Comparison of ENCODE assay signal across 24 cellular contexts in the genomic region with DNA sequence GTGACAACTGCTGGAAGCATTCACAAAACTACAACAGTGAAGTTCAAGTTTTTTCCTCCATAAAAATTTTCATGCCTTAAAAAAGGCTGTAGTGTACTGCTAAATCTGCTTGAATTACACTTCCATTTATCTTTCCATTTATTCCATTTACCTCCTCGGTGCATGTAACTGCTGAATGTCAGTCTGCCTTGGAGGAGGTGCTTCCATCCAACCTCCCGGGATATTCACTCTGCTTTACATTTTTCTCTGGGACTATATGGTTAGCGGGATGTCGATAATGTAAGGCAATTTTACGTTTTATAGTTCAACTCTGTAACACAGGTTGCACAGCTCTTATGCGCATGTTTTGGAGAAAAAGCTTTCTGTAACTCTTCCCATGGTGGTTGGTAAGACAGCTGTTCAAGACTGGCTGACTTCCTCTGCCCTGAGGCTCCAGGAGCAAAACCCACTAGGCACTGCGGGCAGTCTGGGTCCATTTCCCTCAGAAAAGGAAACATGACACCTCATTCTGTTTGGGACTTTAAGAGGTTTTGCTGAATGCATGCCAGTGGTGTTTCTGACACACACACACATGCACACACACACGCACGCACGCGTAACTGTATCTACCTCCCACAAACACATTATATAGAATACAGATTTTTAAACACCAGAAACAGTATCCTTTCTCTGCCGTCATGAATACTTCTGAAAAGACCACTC.
DNase-seq lines count a peak whose midpoint lies in the region; ATAC-seq, FAIRE-seq and TF ChIP-seq lines count a peak whose summit lies in the region.
"Had no signal": no experiment of that assay in that cellular context is flagged by ENCODE, and none has a peak within 500 bp of the region (broad histone marks: within the 10 kb centered on the region; RNA-seq: fewer than 3 reads in every experiment).

No MANE protein-coding gene starts in this region.

- peaks cover 49 to 89% (median 58%) of the 10 kb centered on the region in 3 donors for H3K36me3 Mint-ChIP-seq in CD8-positive, alpha-beta memory T cell

- peaks cover 0 to 2% (median 0%) of the 10 kb centered on the region in 3 donors for H3K4me1 Mint-ChIP-seq in CD8-positive, alpha-beta memory T cell

- H3K9me3 ChIP-seq in HUES48 (ENCODE audit: control insufficient read depth, insufficient read depth, low read length): no peaks in the 10 kb centered on the region
- no peaks in the 10 kb centered on the region for H3K9me3 ChIP-seq in CD8-positive, alpha-beta memory T cell (ENCODE audit: low read length)
- H3K9me3 ChIP-seq: ascending aorta, mucosa of descending colon had no signal

- no peaks in the 10 kb centered on the region for H3K27me3 ChIP-seq in HUES48 (ENCODE audit: control insufficient read depth, insufficient read depth, low read length)
- no peaks in the 10 kb centered on the region for H3K27me3 ChIP-seq in bronchial epithelial cell (ENCODE audit: control insufficient read depth, insufficient read depth, low read length)
- H3K27me3 ChIP-seq in CD8-positive, alpha-beta memory T cell (ENCODE audit: insufficient read depth, low read length, poor library complexity, severe bottlenecking): no peaks in the 10 kb centered on the region
- H3K27me3 ChIP-seq: ascending aorta had no signal

- H3K4me3 Mint-ChIP-seq in CD8-positive, alpha-beta memory T cell: no peak overlapping the region
- H3K4me3 Mint-ChIP-seq: T-helper 2 cell treated with Interferon-gamma antibody and Interleukin-4, amounts not matched to agents 5 μg/mL and 100 μg/mL, for 36 hours had no signal

- H3K27me3 Mint-ChIP-seq in CD8-positive, alpha-beta memory T cell: no peaks in the 10 kb centered on the region

- peak overlapping the region; percentile 76 for H3K27ac ChIP-seq in HUES48 (ENCODE audit: low read depth, low read length)
- H3K27ac ChIP-seq in CD8-positive, alpha-beta memory T cell (ENCODE audit: low read depth, low read length): no peak overlapping the region
- H3K27ac ChIP-seq: ascending aorta had no signal

- peak overlapping the region in 1 of 8 donors; percentile 58 for H3K27ac Mint-ChIP-seq in CD8-positive, alpha-beta memory T cell
- H3K27ac Mint-ChIP-seq: T-helper 2 cell treated with Interferon-gamma antibody and Interleukin-4, amounts not matched to agents 5 μg/mL and 100 μg/mL, for 36 hours had no signal

- peaks cover 28% of the 10 kb centered on the region for H3K4me1 ChIP-seq in HUES48 (ENCODE audit: control insufficient read depth, insufficient read depth, low read length)
- H3K4me1 ChIP-seq in CD8-positive, alpha-beta memory T cell (ENCODE audit: insufficient read depth, low read length): no peaks in the 10 kb centered on the region
- H3K4me1 ChIP-seq: ascending aorta had no signal

- no peak for ATAC-seq in HG03159 (IDR thresholded peaks at IDR 0.05; ENCODE audit: unreplicated experiment)
- ATAC-seq: activated CD4-positive, CD25-positive, alpha-beta regulatory T cell treated with anti-CD3 and anti-CD28 coated beads, Interleukin-2, amount 50 U/mL, for 24 hours; left cardiac atrium; mucosa of descending colon; sciatic nerve had no signal

- TF ChIP-seq CTCF in bronchial epithelial cell (IDR thresholded peaks at IDR 0.05; ENCODE audit: insufficient read depth, low read length, severe bottlenecking): no peak

- H3K9me3 Mint-ChIP-seq in CD8-positive, alpha-beta memory T cell: peaks cover 0 to 4% (median under 1%) of the 10 kb centered on the region in 5 donors

- POLR2A ChIA-PET in CD8-positive, alpha-beta memory T cell (lab: Charles Lee): no interaction called here

- DNase-seq in DMS79 (lab: John Stamatoyannopoulos, UW): peak; percentile 1
- no peak for DNase-seq in bronchial epithelial cell (ENCODE audit: low read depth)
- peak; percentile 53 for DNase-seq in left kidney (ENCODE audit: low read depth, low spot score)
- DNase-seq in CD8-positive, alpha-beta memory T cell: no peak
- no peak for DNase-seq in CD1c-positive myeloid dendritic cell (ENCODE audit: extremely low spot score)
- DNase-seq in HUDEP-2 (lab: John Stamatoyannopoulos, UW; ENCODE audit: unreplicated experiment in 76 of 76): no peak
- DNase-seq: activated gamma-delta T cell; cortex of kidney; head of caudate nucleus; left cardiac atrium; mucosa of descending colon; NCI-H1048; NCI-H446 treated with DMSO at 0.1 percent for 48 hours; occipital lobe; SIG-M5; stimulated activated CD4-positive, alpha-beta T cell treated with anti-CD3 and anti-CD28 coated beads, Interleukin-2, amount 100 ng/mL, for 48 hours; substantia nigra had no signal

- FAIRE-seq in bronchial epithelial cell (lab: Jason Lieb, UNC): peak; percentile 13
- FAIRE-seq: D721Med had no signal

- H3K4me3 ChIP-seq in HUES48 (ENCODE audit: low read depth, low read length) (no peak overlapping the region), bronchial epithelial cell (ENCODE audit: low read depth, low read length) (no peak overlapping the region)
- H3K4me3 ChIP-seq in CD8-positive, alpha-beta memory T cell (ENCODE audit: low read length): no peak overlapping the region
- H3K4me3 ChIP-seq: ascending aorta, mucosa of descending colon had no signal

- H3K9ac ChIP-seq in HUES48 (ENCODE audit: low read depth, low read length): no peak overlapping the region; the same call in 1 of the 2 replicates

- CTCF ChIA-PET in CD8-positive, alpha-beta memory T cell (lab: Charles Lee): no interaction called here

- H3K36me3 ChIP-seq in HUES48 (ENCODE audit: control insufficient read depth, insufficient read depth, low read length): peaks cover 53% of the 10 kb centered on the region
- H3K36me3 ChIP-seq in bronchial epithelial cell (ENCODE audit: control insufficient read depth, insufficient read depth, low read length): peaks cover 11% of the 10 kb centered on the region
- peaks cover 48% of the 10 kb centered on the region for H3K36me3 ChIP-seq in CD8-positive, alpha-beta memory T cell (ENCODE audit: insufficient read depth, low read length)

Comparison
In these comparisons a context has a peak if more than half of its experiments do, and no peak if none do; other contexts are left out.
1. DNase-seq: peak in DMS79 (single experiment) and left kidney (single experiment); none in bronchial epithelial cell (single experiment), CD8-positive, alpha-beta memory T cell (0 of 5), CD1c-positive myeloid dendritic cell (single experiment) and HUDEP-2 (0 of 76).